14 cellular contexts compared by ENCODE assay signal in the genomic region with DNA sequence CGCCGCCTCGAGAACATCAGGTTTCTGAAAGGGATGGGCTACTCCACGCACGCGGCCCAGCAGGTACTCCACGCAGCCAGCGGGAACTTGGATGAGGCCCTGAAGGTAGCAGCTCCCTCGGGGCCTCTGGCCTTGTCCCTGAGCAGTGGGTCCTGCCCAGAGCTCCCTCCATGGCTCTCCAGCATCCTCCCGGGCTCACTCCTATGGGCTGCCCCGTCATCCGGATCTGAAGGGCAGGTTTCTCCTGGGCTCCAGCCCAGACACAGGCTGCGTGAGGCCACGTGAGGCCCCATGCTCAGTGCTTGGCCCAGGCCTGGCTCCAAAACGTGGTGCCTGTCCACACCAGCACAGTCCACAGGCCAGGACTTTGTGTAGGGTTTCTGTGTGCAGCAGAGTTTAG. TPM values are rescaled to one million over a fixed set of nuclear protein-coding genes. Genes with fewer than 3 reads are reported as not detected.
"Had no signal": no experiment of that assay in that cellular context is flagged by ENCODE, and none has a peak within 500 bp of the region (broad histone marks: within the 10 kb centered on the region; RNA-seq: fewer than 3 reads in every experiment).

No MANE protein-coding gene starts in this region.

- H3K27me3 Mint-ChIP-seq: activated naive CD8-positive, alpha-beta T cell treated with anti-CD3 and anti-CD28 coated beads, Interleukin-2, amount 10 ng/mL, durations not matched to agents 7 days and 5 days had no signal

- H3K27ac Mint-ChIP-seq: activated naive CD8-positive, alpha-beta T cell treated with anti-CD3 and anti-CD28 coated beads, Interleukin-2, amount 10 ng/mL, durations not matched to agents 7 days and 5 days; T-helper 1 cell treated with Interleukin-12 subunit alpha and Interleukin-12 subunit beta and Interleukin-4 antibody, amounts not matched to agents 30 μg/mL and 1 μg/mL, for 36 hours had no signal

- H3K27ac ChIP-seq: breast epithelium, parathyroid adenoma, SK-N-MC, skin epidermis, tibial nerve had no signal

- H2AFZ ChIP-seq: parathyroid adenoma had no signal

- H3K9me3 Mint-ChIP-seq: activated naive CD8-positive, alpha-beta T cell treated with anti-CD3 and anti-CD28 coated beads, Interleukin-2, amount 10 ng/mL, durations not matched to agents 7 days and 5 days; neural crest cell; T-helper 1 cell treated with Interleukin-12 subunit alpha and Interleukin-12 subunit beta and Interleukin-4 antibody, amounts not matched to agents 30 μg/mL and 1 μg/mL, for 36 hours had no signal

- H3K36me3 ChIP-seq: breast epithelium had no signal

- H3K4me3 ChIP-seq: breast epithelium, SK-N-MC, skin epidermis, tibial nerve had no signal

- H3K79me2 ChIP-seq: parathyroid adenoma had no signal

- H3K9ac ChIP-seq: parathyroid adenoma had no signal

- H3K4me1 ChIP-seq: breast epithelium, tibial nerve had no signal

- H3K4me3 Mint-ChIP-seq: activated naive CD8-positive, alpha-beta T cell treated with anti-CD3 and anti-CD28 coated beads, Interleukin-2, amount 10 ng/mL, durations not matched to agents 7 days and 5 days; neural crest cell; T-helper 1 cell treated with Interleukin-12 subunit alpha and Interleukin-12 subunit beta and Interleukin-4 antibody, amounts not matched to agents 30 μg/mL and 1 μg/mL, for 36 hours had no signal

- H3K9me3 ChIP-seq: breast epithelium, tibial nerve had no signal

- H3K27me3 ChIP-seq: breast epithelium, tibial nerve had no signal

- DNase-seq: activated CD4-positive, CD25-positive, alpha-beta regulatory T cell; activated naive CD8-positive, alpha-beta T cell treated with anti-CD3 and anti-CD28 coated beads, Interleukin-2, amount 10 ng/mL, durations not matched to agents 7 days and 5 days; activated T-cell treated with anti-CD3 and anti-CD28 coated beads, Interleukin-2, amount 50 U/mL, for 48 hours; retina had no signal

RNA-seq across cellular contexts. Expression of a gene that starts 35.7 kb away (rescaled TPM):
- total RNA-seq: myocyte had no signal
- polyA plus RNA-seq: fibroblast of lung, keratinocyte had no signal
